In genomic region chr3:121698513-121698912, GRCh38 we compare ENCODE assay signal across 24 cellular contexts. TPM values are rescaled to one million over a fixed set of nuclear protein-coding genes. Genes with fewer than 3 reads are reported as not detected.
"Had no signal": no experiment of that assay in that cellular context is flagged by ENCODE, and none has a peak within 500 bp of the region (broad histone marks: within the 10 kb centered on the region; RNA-seq: fewer than 3 reads in every experiment).

No MANE protein-coding gene starts in this region.

- H3K4me1 ChIP-seq: breast epithelium, Peyer's patch had no signal

- H3K4me3 Mint-ChIP-seq: activated CD8-positive, alpha-beta T cell treated with anti-CD3 and anti-CD28 coated beads for 36 hours; activated naive CD8-positive, alpha-beta T cell treated with anti-CD3 and anti-CD28 coated beads, Interleukin-2, amount 10 ng/mL, durations not matched to agents 7 days and 5 days; activated T-cell treated with anti-CD3 and anti-CD28 coated beads, Interleukin-2, amount 50 U/mL, for 72 hours; T-helper 1 cell treated with Interleukin-12 subunit alpha and Interleukin-12 subunit beta and Interleukin-4 antibody, amounts not matched to agents 30 μg/mL and 1 μg/mL, for 36 hours had no signal

- H3K27me3 ChIP-seq: breast epithelium, MG63, Peyer's patch had no signal

- H3K27ac ChIP-seq: breast epithelium, Peyer's patch, RWPE1 had no signal

- H3K4me3 ChIP-seq: breast epithelium, MG63, Peyer's patch had no signal

- H3K9me3 Mint-ChIP-seq: activated CD8-positive, alpha-beta T cell treated with anti-CD3 and anti-CD28 coated beads for 36 hours; activated naive CD8-positive, alpha-beta T cell treated with anti-CD3 and anti-CD28 coated beads, Interleukin-2, amount 10 ng/mL, durations not matched to agents 7 days and 5 days; activated T-cell treated with anti-CD3 and anti-CD28 coated beads, Interleukin-2, amount 50 U/mL, for 72 hours; activated T-helper 2 cell treated with anti-CD3 and anti-CD28 coated beads, Interferon-gamma antibody, Interleukin-2, Interleukin-4, amounts not matched to agents 10 μg/mL and 5 μg/mL and 100 μg/mL, durations not matched to agents 14 hours and 24 hours and 36 hours; T-helper 1 cell treated with Interleukin-12 subunit alpha and Interleukin-12 subunit beta and Interleukin-4 antibody, amounts not matched to agents 30 μg/mL and 1 μg/mL, for 36 hours had no signal

- H3K4me1 Mint-ChIP-seq: activated naive CD8-positive, alpha-beta T cell treated with anti-CD3 and anti-CD28 coated beads, Interleukin-2, amount 10 ng/mL, durations not matched to agents 7 days and 5 days had no signal

- ATAC-seq: activated CD4-positive, CD25-positive, alpha-beta regulatory T cell treated with anti-CD3 and anti-CD28 coated beads, Interleukin-2, amount 50 U/mL, for 24 hours; activated CD8-positive, alpha-beta T cell treated with anti-CD3 and anti-CD28 coated beads for 36 hours; activated T-cell treated with anti-CD3 and anti-CD28 coated beads, Interleukin-2, amount 50 U/mL, for 72 hours had no signal

- H3K9me3 ChIP-seq: MG63, Peyer's patch had no signal

- DNase-seq: activated CD4-positive, alpha-beta T cell treated with anti-CD3 and anti-CD28 coated beads for 4 hours; activated CD8-positive, alpha-beta memory T cell treated with anti-CD3 and anti-CD28 coated beads, Interleukin-2, amount 50 U/mL, for 4 hours; activated CD8-positive, alpha-beta T cell treated with anti-CD3 and anti-CD28 coated beads for 36 hours; activated gamma-delta T cell treated with Interleukin-2 at 50 U/mL for 16 hours; activated naive CD4-positive, alpha-beta T cell treated with anti-CD3 and anti-CD28 coated beads, Interleukin-2, amount 50 U/mL, for 16 hours; activated naive CD8-positive, alpha-beta T cell treated with anti-CD3 and anti-CD28 coated beads, Interleukin-2, amount 10 ng/mL, durations not matched to agents 7 days and 5 days; activated T-cell treated with anti-CD3 and anti-CD28 coated beads, Interleukin-2, amount 50 U/mL, for 72 hours; aorta; MG63; MV-4-11; NCI-H1105; NCI-H1436; NCI-H187 treated with DMSO at 0.1 percent for 48 hours; NCI-H2081 treated with DMSO at 0.1 percent for 48 hours; NCI-H446; NCI-H524; Peyer's patch; SHP77 treated with DMSO at 0.1 percent for 48 hours had no signal

- H3K27ac Mint-ChIP-seq: activated CD8-positive, alpha-beta T cell treated with anti-CD3 and anti-CD28 coated beads for 36 hours; activated naive CD8-positive, alpha-beta T cell treated with anti-CD3 and anti-CD28 coated beads, Interleukin-2, amount 10 ng/mL, durations not matched to agents 7 days and 5 days; activated T-cell treated with anti-CD3 and anti-CD28 coated beads, Interleukin-2, amount 50 U/mL, for 72 hours; activated T-helper 2 cell treated with anti-CD3 and anti-CD28 coated beads, Interferon-gamma antibody, Interleukin-2, Interleukin-4, amounts not matched to agents 10 μg/mL and 5 μg/mL and 100 μg/mL, durations not matched to agents 14 hours and 24 hours and 36 hours; T-helper 1 cell treated with Interleukin-12 subunit alpha and Interleukin-12 subunit beta and Interleukin-4 antibody, amounts not matched to agents 30 μg/mL and 1 μg/mL, for 36 hours had no signal

RNA-seq across cellular contexts. Expression of gene HCLS1, which starts 37.8 kb away (rescaled TPM):
- total RNA-seq: SK-MEL-5 had no signal
